Comparison of ENCODE assay signal across 34 cellular contexts in the genomic region with DNA sequence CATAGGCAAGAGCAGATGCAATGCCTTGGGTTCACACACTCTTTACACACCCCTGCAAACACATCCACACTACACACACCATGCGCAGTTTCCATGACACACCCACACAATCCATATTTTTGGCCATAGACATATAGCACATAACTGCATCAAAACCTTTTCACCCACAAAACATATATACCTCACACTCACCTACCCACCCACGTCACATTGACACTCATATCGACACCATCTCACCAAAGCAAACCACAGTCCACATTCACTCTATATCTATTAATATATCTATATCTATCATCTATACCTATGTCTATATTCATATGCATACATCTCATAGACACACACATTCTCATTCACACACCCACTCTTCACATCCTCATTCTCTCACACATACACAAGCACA.
"Had no signal": no experiment of that assay in that cellular context is flagged by ENCODE, and none has a peak within 500 bp of the region (broad histone marks: within the 10 kb centered on the region; RNA-seq: fewer than 3 reads in every experiment).

No MANE protein-coding gene starts in this region.

- H3K9me3 ChIP-seq: ascending aorta had no signal

- DNase-seq: activated B cell treated with CpG ODN at 0.5 μM for 24 hours; activated CD4-positive, alpha-beta memory T cell treated with anti-CD3 and anti-CD28 coated beads for 36 hours; activated CD4-positive, alpha-beta T cell treated with anti-CD3 and anti-CD28 coated beads for 4 hours; activated CD4-positive, alpha-beta T cell treated with anti-CD3 and anti-CD28 coated beads, Interleukin-2, amount 10 ng/mL, durations not matched to agents 24 days and 14 days; activated CD4-positive, alpha-beta T cell treated with anti-CD3 and anti-CD28 coated beads, Interleukin-2, amount 50 U/mL, for 1 hour; activated CD4-positive, alpha-beta T cell treated with anti-CD3 and anti-CD28 coated beads, Interleukin-2, amount 50 U/mL, for 4 hours; activated CD4-positive, CD25-positive, alpha-beta regulatory T cell treated with anti-CD3 and anti-CD28 coated beads, Interleukin-2, amount 50 U/mL, for 72 hours; activated CD8-positive, alpha-beta memory T cell treated with anti-CD3 and anti-CD28 coated beads, Interleukin-2, amount 50 U/mL, for 4 hours; activated CD8-positive, alpha-beta T cell treated with anti-CD3 and anti-CD28 coated beads for 36 hours; activated effector memory CD4-positive, alpha-beta T cell treated with anti-CD3 and anti-CD28 coated beads, Interleukin-2, amount 50 U/mL, for 16 hours; activated gamma-delta T cell treated with Interleukin-2 at 50 U/mL for 16 hours; activated naive CD4-positive, alpha-beta T cell; activated naive CD4-positive, alpha-beta T cell treated with anti-CD3 and anti-CD28 coated beads for 36 hours; activated naive CD4-positive, alpha-beta T cell treated with anti-CD3 and anti-CD28 coated beads, Interleukin-2, amount 50 U/mL, for 16 hours; activated naive CD8-positive, alpha-beta T cell treated with anti-CD3 and anti-CD28 coated beads for 36 hours; activated T-cell treated with anti-CD3 and anti-CD28 coated beads for 4 hours; activated T-cell treated with anti-CD3 and anti-CD28 coated beads, Interleukin-2, amount 50 U/mL, for 1 hour; activated T-cell treated with anti-CD3 and anti-CD28 coated beads, Interleukin-2, amount 50 U/mL, for 4 hours; activated T-cell treated with anti-CD3 and anti-CD28 coated beads, Interleukin-2, amount 50 U/mL, for 72 hours; amygdala; T-helper 1 cell; T-helper 2 cell; T-helper 9 cell had no signal

- H3K4me3 ChIP-seq: ascending aorta, cardiac muscle cell had no signal

- H3K36me3 Mint-ChIP-seq: activated CD4-positive, alpha-beta memory T cell treated with anti-CD3 and anti-CD28 coated beads for 36 hours; activated naive CD4-positive, alpha-beta T cell treated with anti-CD3 and anti-CD28 coated beads, Interleukin-2, amount 50 U/mL, for 72 hours; activated naive CD8-positive, alpha-beta T cell treated with anti-CD3 and anti-CD28 coated beads for 36 hours; brain had no signal

- H3K4me3 Mint-ChIP-seq: activated B cell treated with CpG ODN at 0.5 μM for 24 hours; activated CD4-positive, alpha-beta memory T cell treated with anti-CD3 and anti-CD28 coated beads for 36 hours; activated CD4-positive, alpha-beta T cell treated with anti-CD3 and anti-CD28 coated beads, Interleukin-2, amount 10 ng/mL, durations not matched to agents 24 days and 14 days; activated CD8-positive, alpha-beta T cell treated with anti-CD3 and anti-CD28 coated beads for 36 hours; activated naive CD4-positive, alpha-beta T cell treated with anti-CD3 and anti-CD28 coated beads for 36 hours; activated naive CD8-positive, alpha-beta T cell treated with anti-CD3 and anti-CD28 coated beads for 36 hours; activated T-cell treated with anti-CD3 and anti-CD28 coated beads, Interleukin-2, amount 50 U/mL, for 4 hours; activated T-cell treated with anti-CD3 and anti-CD28 coated beads, Interleukin-2, amount 50 U/mL, for 72 hours; activated T-helper 1 cell treated with anti-CD3 and anti-CD28 coated beads, Interleukin-12 subunit alpha, Interleukin-12 subunit beta, Interleukin-2, Interleukin-4 antibody, amounts not matched to agents 30 ng/mL and 10 ng/mL and 1 ng/mL, durations not matched to agents 14 hours and 24 hours and 36 hours; activated T-helper 17 cell treated with anti-CD3 and anti-CD28 coated beads, Interleukin-2, amount 50 U/mL, for 72 hours; brain; central memory CD8-positive, alpha-beta T cell; T-helper 1 cell treated with Interleukin-12 subunit alpha and Interleukin-12 subunit beta and Interleukin-4 antibody, amounts not matched to agents 30 μg/mL and 1 μg/mL, for 36 hours; T-helper 2 cell treated with Interferon-gamma antibody and Interleukin-4, amounts not matched to agents 5 μg/mL and 100 μg/mL, for 36 hours had no signal

- H3K36me3 ChIP-seq: ascending aorta, cardiac muscle cell had no signal

- H3K4me1 ChIP-seq: ascending aorta had no signal

- H3K4me1 Mint-ChIP-seq: activated B cell treated with CpG ODN at 0.5 μM for 24 hours; activated CD4-positive, alpha-beta T cell treated with anti-CD3 and anti-CD28 coated beads, Interleukin-2, amount 10 ng/mL, durations not matched to agents 24 days and 14 days; activated naive CD8-positive, alpha-beta T cell treated with anti-CD3 and anti-CD28 coated beads for 36 hours; activated T-helper 17 cell treated with anti-CD3 and anti-CD28 coated beads, Interleukin-2, amount 50 U/mL, for 72 hours; central memory CD8-positive, alpha-beta T cell had no signal

- FAIRE-seq: TTC549 had no signal

- H3K27ac Mint-ChIP-seq: activated B cell treated with CpG ODN at 0.5 μM for 24 hours; activated CD4-positive, alpha-beta memory T cell treated with anti-CD3 and anti-CD28 coated beads for 36 hours; activated CD4-positive, alpha-beta T cell treated with anti-CD3 and anti-CD28 coated beads, Interleukin-2, amount 10 ng/mL, durations not matched to agents 24 days and 14 days; activated CD8-positive, alpha-beta T cell treated with anti-CD3 and anti-CD28 coated beads for 36 hours; activated naive CD4-positive, alpha-beta T cell treated with anti-CD3 and anti-CD28 coated beads for 36 hours; activated naive CD4-positive, alpha-beta T cell treated with anti-CD3 and anti-CD28 coated beads, Interleukin-2, amount 50 U/mL, for 72 hours; activated naive CD8-positive, alpha-beta T cell treated with anti-CD3 and anti-CD28 coated beads for 36 hours; activated T-cell treated with anti-CD3 and anti-CD28 coated beads, Interleukin-2, amount 50 U/mL, for 72 hours; activated T-helper 1 cell treated with anti-CD3 and anti-CD28 coated beads, Interleukin-12 subunit alpha, Interleukin-12 subunit beta, Interleukin-2, Interleukin-4 antibody, amounts not matched to agents 30 ng/mL and 10 ng/mL and 1 ng/mL, durations not matched to agents 14 hours and 24 hours and 36 hours; activated T-helper 17 cell treated with anti-CD3 and anti-CD28 coated beads, Interleukin-2, amount 50 U/mL, for 72 hours; brain; T-helper 1 cell treated with Interleukin-12 subunit alpha and Interleukin-12 subunit beta and Interleukin-4 antibody, amounts not matched to agents 30 μg/mL and 1 μg/mL, for 36 hours; T-helper 2 cell treated with Interferon-gamma antibody and Interleukin-4, amounts not matched to agents 5 μg/mL and 100 μg/mL, for 36 hours had no signal

- H3K27me3 ChIP-seq: ascending aorta, cardiac muscle cell had no signal

- H3K27ac ChIP-seq: ascending aorta, cardiac muscle cell, VCaP had no signal

- H3K27me3 Mint-ChIP-seq: activated CD4-positive, alpha-beta memory T cell treated with anti-CD3 and anti-CD28 coated beads for 36 hours; activated CD4-positive, alpha-beta T cell treated with anti-CD3 and anti-CD28 coated beads, Interleukin-2, amount 10 ng/mL, durations not matched to agents 24 days and 14 days; activated T-helper 17 cell treated with anti-CD3 and anti-CD28 coated beads, Interleukin-2, amount 50 U/mL, for 72 hours; central memory CD8-positive, alpha-beta T cell had no signal

- ATAC-seq: activated CD8-positive, alpha-beta T cell treated with anti-CD3 and anti-CD28 coated beads for 36 hours; activated naive CD4-positive, alpha-beta T cell treated with anti-CD3 and anti-CD28 coated beads, Interleukin-2, amount 50 U/mL, for 72 hours; activated T-cell treated with anti-CD3 and anti-CD28 coated beads, Interleukin-2, amount 50 U/mL, for 4 hours; activated T-cell treated with anti-CD3 and anti-CD28 coated beads, Interleukin-2, amount 50 U/mL, for 72 hours; activated T-helper 17 cell treated with anti-CD3 and anti-CD28 coated beads, Interleukin-2, amount 50 U/mL, for 72 hours had no signal

- H3K9me3 Mint-ChIP-seq: activated B cell treated with CpG ODN at 0.5 μM for 24 hours; activated naive CD4-positive, alpha-beta T cell treated with anti-CD3 and anti-CD28 coated beads for 36 hours; activated naive CD8-positive, alpha-beta T cell treated with anti-CD3 and anti-CD28 coated beads for 36 hours; brain; central memory CD8-positive, alpha-beta T cell had no signal
